In genomic region chr17:76000016-76000754, GRCh38 we compare ENCODE assay signal across 8 cellular contexts. TPM values are rescaled to one million over a fixed set of nuclear protein-coding genes. Genes with fewer than 3 reads are reported as not detected.
DNase-seq lines count a peak whose midpoint lies in the region; ATAC-seq and TF ChIP-seq lines count a peak whose summit lies in the region.

No MANE protein-coding gene starts in this region.

- no peaks in the 10 kb centered on the region for H3K27me3 ChIP-seq in rectal smooth muscle tissue (ENCODE audit: control insufficient read depth, insufficient read depth, low read length)

- H3K4me3 ChIP-seq in fibroblast of the aortic adventitia (ENCODE audit: low read depth, low read length) = no peak overlapping the region
- peak overlapping the region; percentile 1 for H3K4me3 ChIP-seq in rectal smooth muscle tissue (ENCODE audit: low read length)

- H3K36me3 ChIP-seq in rectal smooth muscle tissue (ENCODE audit: control insufficient read depth, insufficient read depth, low read length) = peaks cover 4% of the 10 kb centered on the region

- ATAC-seq in sciatic nerve (no peak), HG02840 (IDR thresholded peaks at IDR 0.05; ENCODE audit: low FRiP score, unreplicated experiment) (no peak)

- peak; percentile 76 for TF ChIP-seq CTCF in fibroblast of the aortic adventitia (IDR thresholded peaks at IDR 0.05; ENCODE audit: insufficient read depth, low read length)

- no peak overlapping the region for H3K27ac ChIP-seq in rectal smooth muscle tissue (ENCODE audit: low read depth, low read length)

- H3K9ac ChIP-seq in rectal smooth muscle tissue (ENCODE audit: low read length) = no peak overlapping the region

- intact Hi-C loops in sciatic nerve (cut with DNase I) = no loop called here

- DNase-seq in NCI-H2227 (lab: John Stamatoyannopoulos, UW; ENCODE audit: unreplicated experiment) (peak; percentile 61), NCI-H2227 treated with DMSO at 0.1 percent for 48 hours (lab: John Stamatoyannopoulos, UW) (no peak), NOMO-1 (lab: John Stamatoyannopoulos, UW; ENCODE audit: unreplicated experiment in 2 of 2) (peak; percentile 14 to 26), fibroblast of the aortic adventitia (ENCODE audit: low read depth) (no peak), sciatic nerve (ENCODE audit: low spot score) (no peak)
- peak; percentile 84 for DNase-seq in activated T-cell treated with anti-CD3 and anti-CD28 coated beads, Interleukin-2, amount 50 U/mL, for 48 hours

- H3K4me1 ChIP-seq in rectal smooth muscle tissue (ENCODE audit: control insufficient read depth, insufficient read depth, low read length) = no peaks in the 10 kb centered on the region

RNA-seq across cellular contexts. Expression of gene CDK3, which starts 0.5 kb away (rescaled TPM):
- 1.1 TPM in 1 of 2 replicates, not detected in the other for total RNA-seq in fibroblast of the aortic adventitia (ENCODE audit: low replicate concordance)
- 5.2 TPM for total RNA-seq in sciatic nerve

RNA-seq across cellular contexts. Expression of gene TEN1, which starts 21.1 kb away (rescaled TPM):
- total RNA-seq in fibroblast of the aortic adventitia (ENCODE audit: low replicate concordance) (16.0 and 18.3 TPM in 2 replicates), sciatic nerve (8.1 TPM)

RNA-seq across cellular contexts. Expression of gene ACOX1, which starts 21.2 kb away (rescaled TPM):
- total RNA-seq in fibroblast of the aortic adventitia (ENCODE audit: low replicate concordance) (47.0 and 61.5 TPM in 2 replicates), sciatic nerve (64.6 TPM)

RNA-seq across cellular contexts. Expression of gene EVPL, which starts 26.9 kb away (rescaled TPM):
- total RNA-seq in fibroblast of the aortic adventitia (ENCODE audit: low replicate concordance) (not detected in 2 replicates), sciatic nerve (1.2 TPM)

RNA-seq across cellular contexts. Expression of gene FBF1, which starts 59.3 kb away (rescaled TPM):
- 14.1 and 21.1 TPM in 2 replicates for total RNA-seq in fibroblast of the aortic adventitia (ENCODE audit: low replicate concordance)
- 18.5 TPM for total RNA-seq in sciatic nerve

Comparison
In these comparisons a context has a peak if more than half of its experiments do, and no peak if none do; other contexts are left out.
1. DNase-seq: peak in NCI-H2227 (single experiment), NOMO-1 (2 of 2) and activated T-cell treated with anti-CD3 and anti-CD28 coated beads, Interleukin-2, amount 50 U/mL, for 48 hours (2 of 2); none in NCI-H2227 treated with DMSO at 0.1 percent for 48 hours (single experiment), fibroblast of the aortic adventitia (single experiment) and sciatic nerve (single experiment).